1 cellular context compared by ENCODE assay signal in the genomic region with DNA sequence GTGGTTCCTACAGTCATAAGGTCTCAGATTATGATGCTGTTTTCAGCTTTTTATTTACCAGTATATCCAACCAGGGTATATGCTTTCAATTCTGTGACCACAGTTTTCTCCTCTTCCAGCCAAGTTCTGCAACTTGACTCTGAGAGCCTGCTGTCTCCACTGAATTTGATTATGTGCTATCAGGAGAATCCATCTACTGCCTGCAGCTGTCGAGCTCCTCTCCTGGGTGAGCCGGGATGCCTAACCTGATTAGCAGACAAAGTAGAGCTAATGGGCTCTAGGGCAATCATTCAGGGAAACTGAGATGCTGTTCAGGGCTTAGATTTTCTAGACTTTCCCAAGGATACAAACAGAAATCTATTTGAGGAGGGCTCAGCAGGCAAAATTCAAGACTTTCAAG.
TF ChIP-seq lines count a peak whose summit lies in the region.

No MANE protein-coding gene starts in this region.

TF ChIP-seq in SK-N-SH treated with all-trans-retinoic acid at 6 μM for 48 hours, 23 proteins besides CTCF, POLR2A, EP300 and RAD21 (continued from another document):
- TF ChIP-seq, protein P1, sequence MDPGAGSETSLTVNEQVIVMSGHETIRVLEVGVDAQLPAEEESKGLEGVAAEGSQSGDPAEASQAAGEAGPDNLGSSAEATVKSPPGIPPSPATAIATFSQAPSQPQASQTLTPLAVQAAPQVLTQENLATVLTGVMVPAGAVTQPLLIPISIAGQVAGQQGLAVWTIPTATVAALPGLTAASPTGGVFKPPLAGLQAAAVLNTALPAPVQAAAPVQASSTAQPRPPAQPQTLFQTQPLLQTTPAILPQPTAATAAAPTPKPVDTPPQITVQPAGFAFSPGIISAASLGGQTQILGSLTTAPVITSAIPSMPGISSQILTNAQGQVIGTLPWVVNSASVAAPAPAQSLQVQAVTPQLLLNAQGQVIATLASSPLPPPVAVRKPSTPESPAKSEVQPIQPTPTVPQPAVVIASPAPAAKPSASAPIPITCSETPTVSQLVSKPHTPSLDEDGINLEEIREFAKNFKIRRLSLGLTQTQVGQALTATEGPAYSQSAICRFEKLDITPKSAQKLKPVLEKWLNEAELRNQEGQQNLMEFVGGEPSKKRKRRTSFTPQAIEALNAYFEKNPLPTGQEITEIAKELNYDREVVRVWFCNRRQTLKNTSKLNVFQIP (CRISPR knock-in tag; IDR thresholded peaks at IDR 0.05; ENCODE audit: borderline replicate concordance, low read depth) = 0 out of 2 replicates have a peak, but pooled peaks have one; percentile 45
